ENCODE assay signal across 16 cellular contexts in the genomic region with DNA sequence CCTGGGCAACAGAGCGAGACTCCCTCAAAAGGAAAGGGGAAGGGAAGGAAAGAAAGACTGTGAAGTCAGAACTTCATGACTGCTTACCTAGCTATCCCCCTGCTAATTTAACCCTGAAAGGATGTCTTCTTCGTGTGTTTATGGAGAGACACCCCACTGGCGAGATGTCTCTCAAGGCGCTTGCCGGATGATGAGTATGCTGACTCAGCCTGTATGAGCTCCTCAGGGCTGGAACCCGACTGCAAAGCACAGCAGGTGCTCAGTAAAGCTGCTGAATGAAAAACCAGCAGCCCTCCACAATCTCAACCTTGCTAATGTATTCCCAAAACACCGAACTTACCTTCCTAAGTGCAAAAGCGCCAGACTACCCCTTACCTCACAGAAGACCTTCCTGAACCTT. TPM values are rescaled to one million over a fixed set of nuclear protein-coding genes. Genes with fewer than 3 reads are reported as not detected.
DNase-seq lines count a peak whose midpoint lies in the region; ATAC-seq and TF ChIP-seq lines count a peak whose summit lies in the region.
"Had no signal": no experiment of that assay in that cellular context is flagged by ENCODE, and none has a peak within 500 bp of the region (broad histone marks: within the 10 kb centered on the region; RNA-seq: fewer than 3 reads in every experiment).

No MANE protein-coding gene starts in this region.

- no peak overlapping the region for H4K91ac ChIP-seq in trophoblast cell (ENCODE audit: low read depth, low read length)

- peak overlapping the region; percentile 90 for H3K4me3 Mint-ChIP-seq in activated T-cell treated with anti-CD3 and anti-CD28 coated beads, Interleukin-2, amount 50 U/mL, for 4 hours
- H3K4me3 Mint-ChIP-seq in IgD-negative memory B cell (peak overlapping the region; percentile 10 to 89 (median 42)), chondrocyte (ENCODE audit: unreplicated experiment) (no peak overlapping the region)

- H2BK120ac ChIP-seq in trophoblast cell (ENCODE audit: insufficient read depth, low read length, poor library complexity): no peak overlapping the region

- no peak overlapping the region for H2BK12ac ChIP-seq in trophoblast cell (ENCODE audit: low read length)

- no peak overlapping the region for H4K12ac ChIP-seq in trophoblast cell (ENCODE audit: low read depth, low read length)

- H3K9me3 ChIP-seq in trophoblast cell (ENCODE audit: insufficient read depth, low read depth, low read length): peaks cover 1% of the 10 kb centered on the region

- no peak overlapping the region for H3K4me3 ChIP-seq in trophoblast cell (ENCODE audit: low read depth, low read length)
- H3K4me3 ChIP-seq: lung, SJSA1 had no signal

- no peak overlapping the region for H3K27ac ChIP-seq in trophoblast cell (ENCODE audit: low read depth, low read length)
- H3K27ac ChIP-seq: brain microvascular endothelial cell, SJSA1 had no signal

- peaks cover 7% of the 10 kb centered on the region for H3K79me1 ChIP-seq in trophoblast cell (ENCODE audit: low read length)

- no peak overlapping the region for H4K8ac ChIP-seq in trophoblast cell (ENCODE audit: low read depth, low read length)

- no peak overlapping the region for H3K23ac ChIP-seq in trophoblast cell (ENCODE audit: low read length)

- H2BK5ac ChIP-seq in trophoblast cell (ENCODE audit: low read depth, low read length, poor library complexity): no peak overlapping the region

- no peak for ATAC-seq in activated T-cell treated with anti-CD3 and anti-CD28 coated beads, Interleukin-2, amount 50 U/mL, for 4 hours
- ATAC-seq: activated T-cell treated with anti-CD3 and anti-CD28 coated beads, Interleukin-2, amount 50 U/mL, for 72 hours; HCT116 had no signal

- no peak overlapping the region for H3K18ac ChIP-seq in trophoblast cell (ENCODE audit: low read length)

- no peaks in the 10 kb centered on the region for H3K27me3 ChIP-seq in trophoblast cell (ENCODE audit: insufficient read depth, low read length)
- H3K27me3 ChIP-seq: brain microvascular endothelial cell, SJSA1 had no signal

- H3K9ac ChIP-seq in trophoblast cell (ENCODE audit: low read length): no peak overlapping the region

- no peak overlapping the region for H2AK5ac ChIP-seq in trophoblast cell (ENCODE audit: low read length)

- peaks cover 19% of the 10 kb centered on the region for H3K79me2 ChIP-seq in trophoblast cell (ENCODE audit: control insufficient read depth, insufficient read depth, low read length, poor library complexity)

- no peak for DNase-seq in activated T-cell treated with anti-CD3 and anti-CD28 coated beads, Interleukin-2, amount 50 U/mL, for 4 hours
- no peak for DNase-seq in activated T-cell treated with anti-CD3 and anti-CD28 coated beads, Interleukin-2, amount 50 U/mL, for 48 hours
- DNase-seq in chondrocyte (ENCODE audit: low spot score) (no peak), trophoblast cell (no peak), SKM-1 treated with dmso at 0.1 percent for 144 hours (lab: John Stamatoyannopoulos, UW; ENCODE audit: unreplicated experiment) (no peak), mucosa of gallbladder (ENCODE audit: low spot score) (no peak)
- no peak for DNase-seq in activated CD4-positive, alpha-beta T cell treated with anti-CD3 and anti-CD28 coated beads, Interleukin-2, amount 50 U/mL, for 48 hours
- DNase-seq: activated T-cell treated with anti-CD3 and anti-CD28 coated beads, Interleukin-2, amount 50 U/mL, for 72 hours; brain microvascular endothelial cell; DMS153; effector CD4-positive, alpha-beta T cell; NCI-H510A had no signal

- no peak overlapping the region for H3K4me2 ChIP-seq in trophoblast cell (ENCODE audit: low read length)

- H3K27ac Mint-ChIP-seq in IgD-negative memory B cell: peak overlapping the region in 2 of 3 donors; percentile 27 to 68
- peak overlapping the region; percentile 6 for H3K27ac Mint-ChIP-seq in chondrocyte (ENCODE audit: unreplicated experiment)
- H3K27ac Mint-ChIP-seq: activated T-cell treated with anti-CD3 and anti-CD28 coated beads, Interleukin-2, amount 50 U/mL, for 72 hours had no signal

- peak overlapping the region; percentile 71 for H3K4ac ChIP-seq in trophoblast cell (ENCODE audit: low read depth, low read length)

- H3K27me3 Mint-ChIP-seq in activated T-cell treated with anti-CD3 and anti-CD28 coated beads, Interleukin-2, amount 50 U/mL, for 4 hours (ENCODE audit: low read depth): no peaks in the 10 kb centered on the region
- H3K27me3 Mint-ChIP-seq in IgD-negative memory B cell (no peaks in the 10 kb centered on the region), chondrocyte (ENCODE audit: low read depth) (no peaks in the 10 kb centered on the region)

- peaks cover 8 to 10% of the 10 kb centered on the region in 2 experiments for H3K36me3 ChIP-seq in trophoblast cell (ENCODE audit: control insufficient read depth in 1 of 2, insufficient read depth in 2 of 2, low read length in 2 of 2)

- H2AFZ ChIP-seq in trophoblast cell (ENCODE audit: insufficient read depth, low read length, poor library complexity): no peak overlapping the region

- peaks cover 48% of the 10 kb centered on the region for H3K4me1 Mint-ChIP-seq in activated T-cell treated with anti-CD3 and anti-CD28 coated beads, Interleukin-2, amount 50 U/mL, for 4 hours (ENCODE audit: low read depth)
- H3K4me1 Mint-ChIP-seq in IgD-negative memory B cell (peaks cover 20 to 45% (median 22%) of the 10 kb centered on the region in 3 donors), chondrocyte (ENCODE audit: low read depth) (peaks cover 42% of the 10 kb centered on the region)

- TF ChIP-seq CTCF in chondrocyte (IDR thresholded peaks at IDR 0.05): no peak

- peaks cover 18% of the 10 kb centered on the region for H3K36me3 Mint-ChIP-seq in activated T-cell treated with anti-CD3 and anti-CD28 coated beads, Interleukin-2, amount 50 U/mL, for 4 hours (ENCODE audit: insufficient read depth)
- peaks cover 10% of the 10 kb centered on the region for H3K36me3 Mint-ChIP-seq in IgD-negative memory B cell
- H3K36me3 Mint-ChIP-seq in chondrocyte (ENCODE audit: low read depth): peaks cover 1% of the 10 kb centered on the region

- H3K14ac ChIP-seq in trophoblast cell (ENCODE audit: low read length): no peak overlapping the region

- peaks cover 12 to 13% of the 10 kb centered on the region in 2 experiments for H3K4me1 ChIP-seq in trophoblast cell (ENCODE audit: control insufficient read depth in 1 of 2, insufficient read depth in 2 of 2, low read length in 2 of 2)

- WGBS in trophoblast cell (ENCODE audit: extremely low coverage, insufficient coverage, insufficient read length): no CpG with 5 or more reads among the region's 8 CpGs

- H3K9me3 Mint-ChIP-seq in activated T-cell treated with anti-CD3 and anti-CD28 coated beads, Interleukin-2, amount 50 U/mL, for 4 hours: no peaks in the 10 kb centered on the region
- H3K9me3 Mint-ChIP-seq in IgD-negative memory B cell: peaks cover 0 to 5% (median 0%) of the 10 kb centered on the region in 3 donors
- H3K9me3 Mint-ChIP-seq in chondrocyte (ENCODE audit: low read depth): no peaks in the 10 kb centered on the region

RNA-seq across cellular contexts. Expression of a gene that starts 2.3 kb away (rescaled TPM):
- total RNA-seq in activated T-cell treated with anti-CD3 and anti-CD28 coated beads, Interleukin-2, amount 50 U/mL, for 4 hours: 10 to 100 TPM; 33.4 to 37.1 (median 34.8) TPM
- polyA plus RNA-seq in IgD-negative memory B cell: 9.4 TPM
- total RNA-seq in chondrocyte: 44.7 to 50.1 TPM (median 45.7 TPM) in 3 replicates
- polyA plus RNA-seq in trophoblast cell (2013): 20.7 and 20.8 TPM in 2 replicates
- total RNA-seq in mucosa of gallbladder: 57.5 TPM
